In the genomic region with DNA sequence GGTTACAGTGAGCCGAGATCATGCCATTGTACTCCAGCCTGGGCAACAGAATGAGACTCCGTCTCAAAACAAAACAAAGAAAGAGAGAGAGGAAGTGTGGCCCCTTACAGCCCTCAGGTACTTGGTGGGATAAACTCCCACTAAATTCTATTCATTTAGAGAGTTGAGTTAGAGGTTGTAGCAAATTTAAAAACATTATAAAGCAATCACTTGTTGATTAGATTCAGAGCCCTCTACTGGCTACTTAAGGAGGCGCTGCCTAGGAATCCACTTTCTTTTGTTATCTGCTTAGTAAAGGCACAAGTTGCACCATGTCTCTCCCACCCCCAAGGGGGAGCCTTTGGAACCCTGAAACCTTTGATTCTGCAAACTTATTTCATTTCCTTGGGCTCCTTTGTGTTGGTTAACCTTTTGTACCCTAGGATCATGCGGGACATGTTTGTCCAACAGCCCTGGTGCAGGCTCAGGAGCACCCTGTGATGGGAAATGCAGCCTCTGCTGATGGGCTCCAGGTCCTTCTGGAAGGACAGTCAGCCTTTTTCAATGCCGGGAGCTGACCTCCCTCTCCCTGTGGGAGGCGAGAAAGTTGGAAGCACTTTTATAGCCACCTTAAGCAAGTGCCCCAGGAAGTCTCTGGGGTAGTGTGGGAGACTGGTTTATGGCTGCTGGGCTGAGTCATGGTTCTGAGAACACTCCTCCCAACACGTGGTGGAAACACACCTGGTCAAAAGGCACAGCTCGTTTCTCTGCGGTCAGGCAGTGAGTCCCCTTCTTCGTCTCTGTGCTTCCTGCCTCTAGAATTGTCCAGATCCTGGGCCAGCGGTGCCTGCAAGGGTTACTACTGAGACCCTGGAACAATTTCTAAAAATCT, we compare ENCODE assay signal across 1 cellular context.
TF ChIP-seq lines count a peak whose summit lies in the region.

No MANE protein-coding gene starts in this region.

TF ChIP-seq in HepG2, 621 proteins besides CTCF, POLR2A, EP300 and RAD21 (continued from another document and continues in another):
- TF ChIP-seq ZNF274 (CRISPR knock-in tag; IDR thresholded peaks at IDR 0.05) (no peak), NAIF1 (CRISPR knock-in tag; IDR thresholded peaks at IDR 0.05; ENCODE audit: borderline replicate concordance) (no peak; the same call in 1 of the 2 replicates), FOXK1 (CRISPR knock-in tag; IDR thresholded peaks at IDR 0.05; ENCODE audit: borderline replicate concordance, low read depth) (peak; percentile 29; the same call in 1 of the 2 replicates), ELF3 (CRISPR knock-in tag; IDR thresholded peaks at IDR 0.05) (0 out of 2 replicates have a peak, but pooled peaks have one; percentile 14), HNF4A (CRISPR knock-in tag; IDR thresholded peaks at IDR 0.05) (peak; percentile 64), GATAD1 (CRISPR knock-in tag; IDR thresholded peaks at IDR 0.05) (0 out of 2 replicates have a peak, but pooled peaks have one; percentile 12), ZSCAN21 (CRISPR knock-in tag; IDR thresholded peaks at IDR 0.05; ENCODE audit: borderline replicate concordance) (no peak), KDM6A (CRISPR knock-in tag; IDR thresholded peaks at IDR 0.05; ENCODE audit: low read depth) (no peak), ZNF383 (CRISPR knock-in tag; IDR thresholded peaks at IDR 0.05; ENCODE audit: borderline replicate concordance) (no peak), MXD4 (CRISPR knock-in tag; IDR thresholded peaks at IDR 0.05) (peak; percentile 66), YEATS4 (CRISPR knock-in tag; IDR thresholded peaks at IDR 0.05; ENCODE audit: borderline replicate concordance) (no peak), RXRA (CRISPR knock-in tag; IDR thresholded peaks at IDR 0.05) (0 out of 2 replicates have a peak, but pooled peaks have one; percentile 27), ELF1 (CRISPR knock-in tag; IDR thresholded peaks at IDR 0.05) (0 out of 2 replicates have a peak, but pooled peaks have one; percentile 27), MIER3 (CRISPR knock-in tag; IDR thresholded peaks at IDR 0.05; ENCODE audit: borderline replicate concordance) (no peak), GFI1 (CRISPR knock-in tag; IDR thresholded peaks at IDR 0.05; ENCODE audit: borderline replicate concordance) (peak; percentile 11; the same call in 1 of the 2 replicates), KMT2B (CRISPR knock-in tag; IDR thresholded peaks at IDR 0.05) (no peak), HOXA3 (CRISPR knock-in tag; IDR thresholded peaks at IDR 0.05) (no peak), SAP130 (CRISPR knock-in tag; IDR thresholded peaks at IDR 0.05; ENCODE audit: low read depth) (peak; percentile 92), ZNF614 (CRISPR knock-in tag; IDR thresholded peaks at IDR 0.05; ENCODE audit: borderline replicate concordance) (peak; percentile 17; the same call in 1 of the 2 replicates), NR2F1 (CRISPR knock-in tag; IDR thresholded peaks at IDR 0.05) (no peak), CBFB (CRISPR knock-in tag; IDR thresholded peaks at IDR 0.05) (no peak), ZFYVE20 (CRISPR knock-in tag; IDR thresholded peaks at IDR 0.05; ENCODE audit: borderline replicate concordance, low read depth) (no peak), SOX6 (IDR thresholded peaks at IDR 0.05) (no peak), SOX6 (CRISPR knock-in tag; IDR thresholded peaks at IDR 0.05) (peak; percentile 64), NFE2L2 (IDR thresholded peaks at IDR 0.05; ENCODE audit: low read length) (0 out of 2 replicates have a peak, but pooled peaks have one; percentile 13), MIXL1 (CRISPR knock-in tag; IDR thresholded peaks at IDR 0.05) (peak; percentile 65), ZNF441 (CRISPR knock-in tag; IDR thresholded peaks at IDR 0.05; ENCODE audit: borderline replicate concordance) (peak; percentile 21; the same call in 1 of the 2 replicates), ZNF335 (CRISPR knock-in tag; IDR thresholded peaks at IDR 0.05) (peak; percentile 45; the same call in 1 of the 2 replicates), PHF21A (CRISPR knock-in tag; IDR thresholded peaks at IDR 0.05) (peak; percentile 46; the same call in 1 of the 2 replicates), PHB2 (IDR thresholded peaks at IDR 0.05; ENCODE audit: partially characterized antibody) (no peak), YY1 (IDR thresholded peaks at IDR 0.05; ENCODE audit: insufficient read depth, insufficient replicate concordance, low read depth, low read length) (peak; percentile 16), HDAC2 (CRISPR knock-in tag; IDR thresholded peaks at IDR 0.05) (peak; percentile 30; the same call in 1 of the 2 replicates), NFYB (CRISPR knock-in tag; IDR thresholded peaks at IDR 0.05) (0 out of 2 replicates have a peak, but pooled peaks have one; percentile 10), ZNF777 (CRISPR knock-in tag; IDR thresholded peaks at IDR 0.05) (no peak), ZNF430 (CRISPR knock-in tag; IDR thresholded peaks at IDR 0.05) (0 out of 2 replicates have a peak, but pooled peaks have one; percentile 15), MXI1 (IDR thresholded peaks at IDR 0.05; ENCODE audit: borderline replicate concordance, low read depth, low read length) (peak; percentile 88; the same call in 2 of the 3 replicates)
- TF ChIP-seq, protein P1, sequence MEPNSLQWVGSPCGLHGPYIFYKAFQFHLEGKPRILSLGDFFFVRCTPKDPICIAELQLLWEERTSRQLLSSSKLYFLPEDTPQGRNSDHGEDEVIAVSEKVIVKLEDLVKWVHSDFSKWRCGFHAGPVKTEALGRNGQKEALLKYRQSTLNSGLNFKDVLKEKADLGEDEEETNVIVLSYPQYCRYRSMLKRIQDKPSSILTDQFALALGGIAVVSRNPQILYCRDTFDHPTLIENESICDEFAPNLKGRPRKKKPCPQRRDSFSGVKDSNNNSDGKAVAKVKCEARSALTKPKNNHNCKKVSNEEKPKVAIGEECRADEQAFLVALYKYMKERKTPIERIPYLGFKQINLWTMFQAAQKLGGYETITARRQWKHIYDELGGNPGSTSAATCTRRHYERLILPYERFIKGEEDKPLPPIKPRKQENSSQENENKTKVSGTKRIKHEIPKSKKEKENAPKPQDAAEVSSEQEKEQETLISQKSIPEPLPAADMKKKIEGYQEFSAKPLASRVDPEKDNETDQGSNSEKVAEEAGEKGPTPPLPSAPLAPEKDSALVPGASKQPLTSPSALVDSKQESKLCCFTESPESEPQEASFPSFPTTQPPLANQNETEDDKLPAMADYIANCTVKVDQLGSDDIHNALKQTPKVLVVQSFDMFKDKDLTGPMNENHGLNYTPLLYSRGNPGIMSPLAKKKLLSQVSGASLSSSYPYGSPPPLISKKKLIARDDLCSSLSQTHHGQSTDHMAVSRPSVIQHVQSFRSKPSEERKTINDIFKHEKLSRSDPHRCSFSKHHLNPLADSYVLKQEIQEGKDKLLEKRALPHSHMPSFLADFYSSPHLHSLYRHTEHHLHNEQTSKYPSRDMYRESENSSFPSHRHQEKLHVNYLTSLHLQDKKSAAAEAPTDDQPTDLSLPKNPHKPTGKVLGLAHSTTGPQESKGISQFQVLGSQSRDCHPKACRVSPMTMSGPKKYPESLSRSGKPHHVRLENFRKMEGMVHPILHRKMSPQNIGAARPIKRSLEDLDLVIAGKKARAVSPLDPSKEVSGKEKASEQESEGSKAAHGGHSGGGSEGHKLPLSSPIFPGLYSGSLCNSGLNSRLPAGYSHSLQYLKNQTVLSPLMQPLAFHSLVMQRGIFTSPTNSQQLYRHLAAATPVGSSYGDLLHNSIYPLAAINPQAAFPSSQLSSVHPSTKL (CRISPR knock-in tag; IDR thresholded peaks at IDR 0.05), result peak; percentile 21; the same call in 1 of the 2 replicates
- TF ChIP-seq, protein P2, sequence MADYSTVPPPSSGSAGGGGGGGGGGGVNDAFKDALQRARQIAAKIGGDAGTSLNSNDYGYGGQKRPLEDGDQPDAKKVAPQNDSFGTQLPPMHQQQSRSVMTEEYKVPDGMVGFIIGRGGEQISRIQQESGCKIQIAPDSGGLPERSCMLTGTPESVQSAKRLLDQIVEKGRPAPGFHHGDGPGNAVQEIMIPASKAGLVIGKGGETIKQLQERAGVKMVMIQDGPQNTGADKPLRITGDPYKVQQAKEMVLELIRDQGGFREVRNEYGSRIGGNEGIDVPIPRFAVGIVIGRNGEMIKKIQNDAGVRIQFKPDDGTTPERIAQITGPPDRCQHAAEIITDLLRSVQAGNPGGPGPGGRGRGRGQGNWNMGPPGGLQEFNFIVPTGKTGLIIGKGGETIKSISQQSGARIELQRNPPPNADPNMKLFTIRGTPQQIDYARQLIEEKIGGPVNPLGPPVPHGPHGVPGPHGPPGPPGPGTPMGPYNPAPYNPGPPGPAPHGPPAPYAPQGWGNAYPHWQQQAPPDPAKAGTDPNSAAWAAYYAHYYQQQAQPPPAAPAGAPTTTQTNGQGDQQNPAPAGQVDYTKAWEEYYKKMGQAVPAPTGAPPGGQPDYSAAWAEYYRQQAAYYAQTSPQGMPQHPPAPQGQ (CRISPR knock-in tag; IDR thresholded peaks at IDR 0.05; ENCODE audit: borderline replicate concordance), result no peak
- TF ChIP-seq, protein P3, sequence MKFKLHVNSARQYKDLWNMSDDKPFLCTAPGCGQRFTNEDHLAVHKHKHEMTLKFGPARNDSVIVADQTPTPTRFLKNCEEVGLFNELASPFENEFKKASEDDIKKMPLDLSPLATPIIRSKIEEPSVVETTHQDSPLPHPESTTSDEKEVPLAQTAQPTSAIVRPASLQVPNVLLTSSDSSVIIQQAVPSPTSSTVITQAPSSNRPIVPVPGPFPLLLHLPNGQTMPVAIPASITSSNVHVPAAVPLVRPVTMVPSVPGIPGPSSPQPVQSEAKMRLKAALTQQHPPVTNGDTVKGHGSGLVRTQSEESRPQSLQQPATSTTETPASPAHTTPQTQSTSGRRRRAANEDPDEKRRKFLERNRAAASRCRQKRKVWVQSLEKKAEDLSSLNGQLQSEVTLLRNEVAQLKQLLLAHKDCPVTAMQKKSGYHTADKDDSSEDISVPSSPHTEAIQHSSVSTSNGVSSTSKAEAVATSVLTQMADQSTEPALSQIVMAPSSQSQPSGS (CRISPR knock-in tag; IDR thresholded peaks at IDR 0.05), result 0 out of 2 replicates have a peak, but pooled peaks have one; percentile 14
- TF ChIP-seq, protein P4, sequence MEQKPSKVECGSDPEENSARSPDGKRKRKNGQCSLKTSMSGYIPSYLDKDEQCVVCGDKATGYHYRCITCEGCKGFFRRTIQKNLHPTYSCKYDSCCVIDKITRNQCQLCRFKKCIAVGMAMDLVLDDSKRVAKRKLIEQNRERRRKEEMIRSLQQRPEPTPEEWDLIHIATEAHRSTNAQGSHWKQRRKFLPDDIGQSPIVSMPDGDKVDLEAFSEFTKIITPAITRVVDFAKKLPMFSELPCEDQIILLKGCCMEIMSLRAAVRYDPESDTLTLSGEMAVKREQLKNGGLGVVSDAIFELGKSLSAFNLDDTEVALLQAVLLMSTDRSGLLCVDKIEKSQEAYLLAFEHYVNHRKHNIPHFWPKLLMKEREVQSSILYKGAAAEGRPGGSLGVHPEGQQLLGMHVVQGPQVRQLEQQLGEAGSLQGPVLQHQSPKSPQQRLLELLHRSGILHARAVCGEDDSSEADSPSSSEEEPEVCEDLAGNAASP (CRISPR knock-in tag; IDR thresholded peaks at IDR 0.05; ENCODE audit: borderline replicate concordance), result no peak
- TF ChIP-seq, protein P5, sequence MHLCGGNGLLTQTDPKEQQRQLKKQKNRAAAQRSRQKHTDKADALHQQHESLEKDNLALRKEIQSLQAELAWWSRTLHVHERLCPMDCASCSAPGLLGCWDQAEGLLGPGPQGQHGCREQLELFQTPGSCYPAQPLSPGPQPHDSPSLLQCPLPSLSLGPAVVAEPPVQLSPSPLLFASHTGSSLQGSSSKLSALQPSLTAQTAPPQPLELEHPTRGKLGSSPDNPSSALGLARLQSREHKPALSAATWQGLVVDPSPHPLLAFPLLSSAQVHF (CRISPR knock-in tag; IDR thresholded peaks at IDR 0.05), result no peak
- TF ChIP-seq, protein P6, sequence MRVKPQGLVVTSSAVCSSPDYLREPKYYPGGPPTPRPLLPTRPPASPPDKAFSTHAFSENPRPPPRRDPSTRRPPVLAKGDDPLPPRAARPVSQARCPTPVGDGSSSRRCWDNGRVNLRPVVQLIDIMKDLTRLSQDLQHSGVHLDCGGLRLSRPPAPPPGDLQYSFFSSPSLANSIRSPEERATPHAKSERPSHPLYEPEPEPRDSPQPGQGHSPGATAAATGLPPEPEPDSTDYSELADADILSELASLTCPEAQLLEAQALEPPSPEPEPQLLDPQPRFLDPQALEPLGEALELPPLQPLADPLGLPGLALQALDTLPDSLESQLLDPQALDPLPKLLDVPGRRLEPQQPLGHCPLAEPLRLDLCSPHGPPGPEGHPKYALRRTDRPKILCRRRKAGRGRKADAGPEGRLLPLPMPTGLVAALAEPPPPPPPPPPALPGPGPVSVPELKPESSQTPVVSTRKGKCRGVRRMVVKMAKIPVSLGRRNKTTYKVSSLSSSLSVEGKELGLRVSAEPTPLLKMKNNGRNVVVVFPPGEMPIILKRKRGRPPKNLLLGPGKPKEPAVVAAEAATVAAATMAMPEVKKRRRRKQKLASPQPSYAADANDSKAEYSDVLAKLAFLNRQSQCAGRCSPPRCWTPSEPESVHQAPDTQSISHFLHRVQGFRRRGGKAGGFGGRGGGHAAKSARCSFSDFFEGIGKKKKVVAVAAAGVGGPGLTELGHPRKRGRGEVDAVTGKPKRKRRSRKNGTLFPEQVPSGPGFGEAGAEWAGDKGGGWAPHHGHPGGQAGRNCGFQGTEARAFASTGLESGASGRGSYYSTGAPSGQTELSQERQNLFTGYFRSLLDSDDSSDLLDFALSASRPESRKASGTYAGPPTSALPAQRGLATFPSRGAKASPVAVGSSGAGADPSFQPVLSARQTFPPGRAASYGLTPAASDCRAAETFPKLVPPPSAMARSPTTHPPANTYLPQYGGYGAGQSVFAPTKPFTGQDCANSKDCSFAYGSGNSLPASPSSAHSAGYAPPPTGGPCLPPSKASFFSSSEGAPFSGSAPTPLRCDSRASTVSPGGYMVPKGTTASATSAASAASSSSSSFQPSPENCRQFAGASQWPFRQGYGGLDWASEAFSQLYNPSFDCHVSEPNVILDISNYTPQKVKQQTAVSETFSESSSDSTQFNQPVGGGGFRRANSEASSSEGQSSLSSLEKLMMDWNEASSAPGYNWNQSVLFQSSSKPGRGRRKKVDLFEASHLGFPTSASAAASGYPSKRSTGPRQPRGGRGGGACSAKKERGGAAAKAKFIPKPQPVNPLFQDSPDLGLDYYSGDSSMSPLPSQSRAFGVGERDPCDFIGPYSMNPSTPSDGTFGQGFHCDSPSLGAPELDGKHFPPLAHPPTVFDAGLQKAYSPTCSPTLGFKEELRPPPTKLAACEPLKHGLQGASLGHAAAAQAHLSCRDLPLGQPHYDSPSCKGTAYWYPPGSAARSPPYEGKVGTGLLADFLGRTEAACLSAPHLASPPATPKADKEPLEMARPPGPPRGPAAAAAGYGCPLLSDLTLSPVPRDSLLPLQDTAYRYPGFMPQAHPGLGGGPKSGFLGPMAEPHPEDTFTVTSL (CRISPR knock-in tag; IDR thresholded peaks at IDR 0.05; ENCODE audit: borderline replicate concordance), result 0 out of 2 replicates have a peak, but pooled peaks have one; percentile 35
